19 cellular contexts compared by ENCODE assay signal in genomic region chr9:21728781-21729180, GRCh38.
DNase-seq lines count a peak whose midpoint lies in the region; FAIRE-seq and TF ChIP-seq lines count a peak whose summit lies in the region.
"Had no signal": no experiment of that assay in that cellular context is flagged by ENCODE, and none has a peak within 500 bp of the region (broad histone marks: within the 10 kb centered on the region; RNA-seq: fewer than 3 reads in every experiment).

No MANE protein-coding gene starts in this region.

- no peak for TF ChIP-seq CTCF in AG10803 (conservative IDR thresholded peaks at IDR 0.05; ENCODE audit: low read length)
- no peak for TF ChIP-seq CTCF in bronchial epithelial cell (IDR thresholded peaks at IDR 0.05; ENCODE audit: insufficient read depth, low read length, severe bottlenecking)
- TF ChIP-seq CTCF in keratinocyte (optimal IDR thresholded peaks at IDR 0.05 in 1 of 3, IDR thresholded peaks at IDR 0.05 in 1 of 3, conservative IDR thresholded peaks at IDR 0.05 in 1 of 3; ENCODE audit: extremely low read depth in 1 of 3, insufficient read depth in 2 of 3, low read length in 3 of 3) = no peak

- no peaks in the 10 kb centered on the region for H4K20me1 ChIP-seq in keratinocyte (ENCODE audit: control insufficient read depth, extremely low read depth, insufficient read depth, low read length)

- no peaks in the 10 kb centered on the region for H3K9me1 ChIP-seq in keratinocyte (ENCODE audit: control insufficient read depth, extremely low read depth, insufficient read depth, low read length)

- peak; percentile 71 for DNase-seq in AG10803 (ENCODE audit: low read depth)
- peak; percentile 60 for DNase-seq in LHCN-M2 (ENCODE audit: low read depth)
- peak; percentile 66 for DNase-seq in bronchial epithelial cell (ENCODE audit: low read depth)
- DNase-seq in keratinocyte (ENCODE audit: low read depth, low spot score) = no peak
- DNase-seq in activated effector memory CD4-positive, alpha-beta T cell treated with Interleukin-2 at 50 U/mL for 16 hours = no peak
- no peak for DNase-seq in NCI-H146 (lab: John Stamatoyannopoulos, UW)
- DNase-seq in urothelium cell line (ENCODE audit: low spot score) = no peak
- DNase-seq in NCI-H748 treated with DMSO at 0.1 percent for 48 hours (lab: John Stamatoyannopoulos, UW) = no peak
- DNase-seq: activated CD8-positive, alpha-beta T cell treated with anti-CD3 and anti-CD28 coated beads for 36 hours; activated naive CD4-positive, alpha-beta T cell treated with anti-CD3 and anti-CD28 coated beads, Interleukin-2, amount 50 U/mL, for 16 hours; activated T-cell treated with anti-CD3 and anti-CD28 coated beads, Interleukin-2, amount 50 U/mL, for 1 hour; CD4-positive, alpha-beta memory T cell; mucosa of descending colon; NCI-H2107; NCI-H524; stimulated activated CD4-positive, alpha-beta T cell treated with anti-CD3 and anti-CD28 coated beads, Interleukin-12 subunit alpha, Interleukin-12 subunit beta, amount 100 ng/mL, for 4 hours; T-helper 1 cell had no signal

- no peak overlapping the region for H3K4me2 ChIP-seq in keratinocyte (ENCODE audit: control insufficient read depth, extremely low read depth, insufficient read depth, low read depth, low read length)
- H3K4me2 ChIP-seq: GM23338 had no signal

- H3K27me3 ChIP-seq in bronchial epithelial cell (ENCODE audit: control insufficient read depth, insufficient read depth, low read length) (no peaks in the 10 kb centered on the region), keratinocyte (ENCODE audit: control insufficient read depth, extremely low read depth, insufficient read depth, low read length) (no peaks in the 10 kb centered on the region)
- H3K27me3 ChIP-seq: breast epithelium had no signal

- H3K9me3 ChIP-seq in keratinocyte (ENCODE audit: control insufficient read depth, low read depth, low read length) = no peaks in the 10 kb centered on the region
- H3K9me3 ChIP-seq: breast epithelium, mucosa of descending colon had no signal

- H2AFZ ChIP-seq in keratinocyte (ENCODE audit: control insufficient read depth, low read length) = no peak overlapping the region
- H2AFZ ChIP-seq: GM23338 had no signal

- FAIRE-seq in bronchial epithelial cell (lab: Jason Lieb, UNC) = peak; percentile 32
- FAIRE-seq in keratinocyte (lab: Jason Lieb, UNC) = peak; percentile 61
- FAIRE-seq in urothelium cell line (lab: Jason Lieb, UNC) = no peak

- H3K27ac ChIP-seq in keratinocyte (ENCODE audit: control insufficient read depth, insufficient read depth, low read length) = no peak overlapping the region
- H3K27ac ChIP-seq: breast epithelium had no signal

- dilution Hi-C loops in keratinocyte (cut with MboI; ENCODE audit: extremely low pct_ligation_motif_present, low sequenced_read_pairs) = no loop called here

- H3K4me3 ChIP-seq in AG10803 (ENCODE audit: low read length) (no peak overlapping the region), bronchial epithelial cell (ENCODE audit: low read depth, low read length) (no peak overlapping the region), keratinocyte (ENCODE audit: control insufficient read depth in 2 of 3, extremely low read depth in 1 of 3, insufficient read depth in 2 of 3, low read depth in 1 of 3, low read length in 3 of 3) (no peak overlapping the region)
- H3K4me3 ChIP-seq: breast epithelium, GM23338, mucosa of descending colon had no signal

- H3K9ac ChIP-seq in keratinocyte (ENCODE audit: control insufficient read depth, extremely low read depth, insufficient read depth, low read length) = no peak overlapping the region

- H3K4me1 ChIP-seq in keratinocyte (ENCODE audit: control insufficient read depth, extremely low read depth, insufficient read depth, low read length) = no peaks in the 10 kb centered on the region
- H3K4me1 ChIP-seq: breast epithelium had no signal

- H3K36me3 ChIP-seq in bronchial epithelial cell (ENCODE audit: control insufficient read depth, insufficient read depth, low read length) (no peaks in the 10 kb centered on the region), keratinocyte (ENCODE audit: control insufficient read depth in 2 of 2, extremely low read depth in 1 of 2, insufficient read depth in 2 of 2, low read length in 2 of 2) (no peaks in the 10 kb centered on the region)
- H3K36me3 ChIP-seq: breast epithelium had no signal

- no peaks in the 10 kb centered on the region for H3K79me2 ChIP-seq in keratinocyte (ENCODE audit: control insufficient read depth, insufficient read depth, low read length)

Comparison
In these comparisons a context has a peak if more than half of its experiments do, and no peak if none do; other contexts are left out.
1. DNase-seq: peak in AG10803 (single experiment), LHCN-M2 (single experiment) and bronchial epithelial cell (single experiment); none in keratinocyte (single experiment), activated effector memory CD4-positive, alpha-beta T cell treated with Interleukin-2 at 50 U/mL for 16 hours (single experiment), NCI-H146 (single experiment), urothelium cell line (single experiment) and NCI-H748 treated with DMSO at 0.1 percent for 48 hours (single experiment).